In genomic region chr21:26127073-26127814, GRCh38 we compare ENCODE assay signal across 1 cellular context.
TF ChIP-seq lines count a peak whose summit lies in the region.

No MANE protein-coding gene starts in this region.

TF ChIP-seq in GM23338, 12 proteins besides CTCF, POLR2A, EP300 and RAD21 (continued from another document):
- TF ChIP-seq REST (IDR thresholded peaks at IDR 0.05; ENCODE audit: unreplicated experiment) (no peak), POLR2AphosphoS5 (IDR thresholded peaks at IDR 0.05; ENCODE audit: low read depth) (no peak), ZNF462 (CRISPR knock-in tag; IDR thresholded peaks at IDR 0.05) (no peak), ETS1 (IDR thresholded peaks at IDR 0.05) (no peak), STAT1 (IDR thresholded peaks at IDR 0.05; ENCODE audit: unreplicated experiment) (no peak), JUNB (IDR thresholded peaks at IDR 0.05; ENCODE audit: unreplicated experiment) (no peak), CREB1 (CRISPR knock-in tag; IDR thresholded peaks at IDR 0.05; ENCODE audit: low read depth) (no peak), EZH2 (IDR thresholded peaks at IDR 0.05; ENCODE audit: low read depth, unreplicated experiment) (no peak)
